In genomic region chr6:90049295-90049694, GRCh38 we compare ENCODE assay signal across 27 cellular contexts.
DNase-seq lines count a peak whose midpoint lies in the region; ATAC-seq and TF ChIP-seq lines count a peak whose summit lies in the region.
"Had no signal": no experiment of that assay in that cellular context is flagged by ENCODE, and none has a peak within 500 bp of the region (broad histone marks: within the 10 kb centered on the region; RNA-seq: fewer than 3 reads in every experiment).

No MANE protein-coding gene starts in this region.

- peaks cover 32% of the 10 kb centered on the region for H3K4me1 ChIP-seq in CD8-positive, alpha-beta T cell (ENCODE audit: insufficient read depth, low read length)
- H3K4me1 ChIP-seq: A549, BE2C, colonic mucosa had no signal

- intact Hi-C loops in CD8-positive, alpha-beta T cell (cut with DNase I, micrococcal nuclease) = no loop called here
- intact Hi-C loops in activated T-helper 2 cell treated with anti-CD3 and anti-CD28 coated beads, Interferon-gamma antibody, Interleukin-2, Interleukin-4, amounts not matched to agents 10 μg/mL and 5 μg/mL and 100 μg/mL, durations not matched to agents 14 hours and 24 hours and 36 hours (cut with micrococcal nuclease) = loop anchor here (1.0 to 2.0 kb wide), 3 partner anchors 20 to 95 kb away; no protein-coding TSS in a partner anchor
- intact Hi-C loops in Calu3 (cut with micrococcal nuclease; ENCODE audit: unreplicated experiment) = no loop called here

- POLR2A ChIA-PET in CD8-positive, alpha-beta T cell (lab: Charles Lee) = no interaction called here

- ATAC-seq in activated CD8-positive, alpha-beta memory T cell treated with anti-CD3 and anti-CD28 coated beads, Interleukin-2, amount 10 ng/mL, durations not matched to agents 7 days and 5 days = peak; percentile 38
- no peak for ATAC-seq in CD8-positive, alpha-beta T cell
- ATAC-seq in stimulated activated effector memory CD8-positive, alpha-beta T cell treated with anti-CD3 and anti-CD28 coated beads, Interleukin-12 subunit alpha, Interleukin-12 subunit beta, amount 100 ng/mL, for 72 hours = peak; percentile 76
- ATAC-seq: A549, left ventricle myocardium superior, PC-3, SK-N-SH treated with all-trans-retinoic acid at 6 μM for 48 hours had no signal

- no peak for DNase-seq in activated CD8-positive, alpha-beta memory T cell treated with anti-CD3 and anti-CD28 coated beads, Interleukin-2, amount 10 ng/mL, durations not matched to agents 7 days and 5 days
- no peak for DNase-seq in activated CD8-positive, alpha-beta memory T cell treated with anti-CD3 and anti-CD28 coated beads, Interleukin-2, amount 50 U/mL, for 4 hours
- no peak for DNase-seq in CD8-positive, alpha-beta T cell
- DNase-seq in activated T-helper 2 cell treated with anti-CD3 and anti-CD28 coated beads, Interferon-gamma antibody, Interleukin-2, Interleukin-4, amounts not matched to agents 10 μg/mL and 5 μg/mL and 100 μg/mL, durations not matched to agents 14 hours and 24 hours and 36 hours (ENCODE audit: low spot score) = no peak
- peak in 1 of 2 donors; percentile 69 for DNase-seq in stimulated activated effector memory CD8-positive, alpha-beta T cell treated with anti-CD3 and anti-CD28 coated beads, Interleukin-12 subunit alpha, Interleukin-12 subunit beta, amount 100 ng/mL, for 72 hours (ENCODE audit: low spot score in 2 of 2)
- DNase-seq in Calu3 = no peak
- no peak for DNase-seq in HUDEP-2 (lab: John Stamatoyannopoulos, UW; ENCODE audit: unreplicated experiment in 76 of 76)
- no peak for DNase-seq in AG08395 (ENCODE audit: low spot score)
- DNase-seq: BE2C; colonic mucosa; COR-L47; DMS79; effector CD8-positive, alpha-beta T cell; GDM1; IMR-90; left ventricle myocardium superior; NCI-H187; NCI-H2171; NCI-H524; PC-3; T-helper 9 cell; WERI-Rb-1 had no signal

- H3K27ac Mint-ChIP-seq in activated CD8-positive, alpha-beta memory T cell treated with anti-CD3 and anti-CD28 coated beads, Interleukin-2, amount 10 ng/mL, durations not matched to agents 7 days and 5 days = peak overlapping the region; percentile 71
- H3K27ac Mint-ChIP-seq in CD8-positive, alpha-beta T cell = peak overlapping the region; percentile 2
- H3K27ac Mint-ChIP-seq in activated T-helper 2 cell treated with anti-CD3 and anti-CD28 coated beads, Interferon-gamma antibody, Interleukin-2, Interleukin-4, amounts not matched to agents 10 μg/mL and 5 μg/mL and 100 μg/mL, durations not matched to agents 14 hours and 24 hours and 36 hours = peak overlapping the region; percentile 81
- H3K27ac Mint-ChIP-seq in stimulated activated effector memory CD8-positive, alpha-beta T cell treated with anti-CD3 and anti-CD28 coated beads, Interleukin-12 subunit alpha, Interleukin-12 subunit beta, amount 100 ng/mL, for 72 hours = peak overlapping the region; percentile 87
- no peak overlapping the region for H3K27ac Mint-ChIP-seq in Calu3 (ENCODE audit: unreplicated experiment)
- H3K27ac Mint-ChIP-seq: mesothelial cell of epicardium, nephron had no signal

- BruUV-seq in Calu3 (replicated peaks; lab: Mats Ljungman, UMichigan) = no TSS peak

- TF ChIP-seq CTCF in CD8-positive, alpha-beta T cell (IDR thresholded peaks at IDR 0.05) = no peak
- TF ChIP-seq CTCF in Calu3 (IDR thresholded peaks at IDR 0.05; ENCODE audit: unreplicated experiment) = no peak

- H3K27me3 Mint-ChIP-seq in activated CD8-positive, alpha-beta memory T cell treated with anti-CD3 and anti-CD28 coated beads, Interleukin-2, amount 10 ng/mL, durations not matched to agents 7 days and 5 days = no peaks in the 10 kb centered on the region
- H3K27me3 Mint-ChIP-seq in CD8-positive, alpha-beta T cell (ENCODE audit: low read depth) = no peaks in the 10 kb centered on the region
- H3K27me3 Mint-ChIP-seq in activated T-helper 2 cell treated with anti-CD3 and anti-CD28 coated beads, Interferon-gamma antibody, Interleukin-2, Interleukin-4, amounts not matched to agents 10 μg/mL and 5 μg/mL and 100 μg/mL, durations not matched to agents 14 hours and 24 hours and 36 hours (ENCODE audit: low read depth) = no peaks in the 10 kb centered on the region
- H3K27me3 Mint-ChIP-seq in Calu3 (ENCODE audit: unreplicated experiment) = no peaks in the 10 kb centered on the region

- no peak overlapping the region for H3K27ac ChIP-seq in CD8-positive, alpha-beta T cell (ENCODE audit: low read depth, low read length)
- H3K27ac ChIP-seq: A549, colonic mucosa, tibial nerve, WERI-Rb-1 had no signal

- CTCF ChIA-PET in activated CD8-positive, alpha-beta memory T cell treated with anti-CD3 and anti-CD28 coated beads, Interleukin-2, amount 10 ng/mL, durations not matched to agents 7 days and 5 days (lab: Charles Lee) = interaction anchor here (0.9 to 2.0 kb wide), 2 partner anchors 20 to 60 kb away, joined by 3 to 4 read pairs; no protein-coding TSS in a partner anchor
- CTCF ChIA-PET in CD8-positive, alpha-beta T cell (lab: Charles Lee) = no interaction called here
- CTCF ChIA-PET in Calu3 (lab: Charles Lee) = no interaction called here

- peaks cover 33% of the 10 kb centered on the region for H3K4me1 Mint-ChIP-seq in activated CD8-positive, alpha-beta memory T cell treated with anti-CD3 and anti-CD28 coated beads, Interleukin-2, amount 10 ng/mL, durations not matched to agents 7 days and 5 days
- peaks cover 55% of the 10 kb centered on the region for H3K4me1 Mint-ChIP-seq in CD8-positive, alpha-beta T cell (ENCODE audit: low read depth)
- H3K4me1 Mint-ChIP-seq in activated T-helper 2 cell treated with anti-CD3 and anti-CD28 coated beads, Interferon-gamma antibody, Interleukin-2, Interleukin-4, amounts not matched to agents 10 μg/mL and 5 μg/mL and 100 μg/mL, durations not matched to agents 14 hours and 24 hours and 36 hours (ENCODE audit: low read depth) = peaks cover 46% of the 10 kb centered on the region
- H3K4me1 Mint-ChIP-seq in stimulated activated effector memory CD8-positive, alpha-beta T cell treated with anti-CD3 and anti-CD28 coated beads, Interleukin-12 subunit alpha, Interleukin-12 subunit beta, amount 100 ng/mL, for 72 hours = peaks cover 36% of the 10 kb centered on the region
- H3K4me1 Mint-ChIP-seq in Calu3 (ENCODE audit: low read depth, unreplicated experiment) = no peaks in the 10 kb centered on the region

- peaks cover 15% of the 10 kb centered on the region for H3K36me3 Mint-ChIP-seq in activated CD8-positive, alpha-beta memory T cell treated with anti-CD3 and anti-CD28 coated beads, Interleukin-2, amount 10 ng/mL, durations not matched to agents 7 days and 5 days
- H3K36me3 Mint-ChIP-seq in CD8-positive, alpha-beta T cell = peaks cover 33% of the 10 kb centered on the region
- H3K36me3 Mint-ChIP-seq in activated T-helper 2 cell treated with anti-CD3 and anti-CD28 coated beads, Interferon-gamma antibody, Interleukin-2, Interleukin-4, amounts not matched to agents 10 μg/mL and 5 μg/mL and 100 μg/mL, durations not matched to agents 14 hours and 24 hours and 36 hours (ENCODE audit: low read depth) = peaks cover 68% of the 10 kb centered on the region
- peaks cover 19% of the 10 kb centered on the region for H3K36me3 Mint-ChIP-seq in stimulated activated effector memory CD8-positive, alpha-beta T cell treated with anti-CD3 and anti-CD28 coated beads, Interleukin-12 subunit alpha, Interleukin-12 subunit beta, amount 100 ng/mL, for 72 hours
- H3K36me3 Mint-ChIP-seq in Calu3 (ENCODE audit: insufficient read depth, unreplicated experiment) = no peaks in the 10 kb centered on the region

- H3K36me3 ChIP-seq in CD8-positive, alpha-beta T cell (ENCODE audit: insufficient read depth, low read length) = peaks cover 5% of the 10 kb centered on the region
- H3K36me3 ChIP-seq: BE2C, colonic mucosa, tibial nerve, WERI-Rb-1 had no signal

- H3K4me3 Mint-ChIP-seq in activated CD8-positive, alpha-beta memory T cell treated with anti-CD3 and anti-CD28 coated beads, Interleukin-2, amount 10 ng/mL, durations not matched to agents 7 days and 5 days = peak overlapping the region; percentile 29
- H3K4me3 Mint-ChIP-seq in CD8-positive, alpha-beta T cell = no peak overlapping the region
- peak overlapping the region; percentile 19 for H3K4me3 Mint-ChIP-seq in activated T-helper 2 cell treated with anti-CD3 and anti-CD28 coated beads, Interferon-gamma antibody, Interleukin-2, Interleukin-4, amounts not matched to agents 10 μg/mL and 5 μg/mL and 100 μg/mL, durations not matched to agents 14 hours and 24 hours and 36 hours (ENCODE audit: low read depth)
- peak overlapping the region; percentile 58 for H3K4me3 Mint-ChIP-seq in stimulated activated effector memory CD8-positive, alpha-beta T cell treated with anti-CD3 and anti-CD28 coated beads, Interleukin-12 subunit alpha, Interleukin-12 subunit beta, amount 100 ng/mL, for 72 hours
- H3K4me3 Mint-ChIP-seq in Calu3 (ENCODE audit: low read depth, unreplicated experiment) = no peak overlapping the region
- H3K4me3 Mint-ChIP-seq: mesothelial cell of epicardium, nephron had no signal

- peaks cover 7% of the 10 kb centered on the region for H3K9me3 Mint-ChIP-seq in activated CD8-positive, alpha-beta memory T cell treated with anti-CD3 and anti-CD28 coated beads, Interleukin-2, amount 10 ng/mL, durations not matched to agents 7 days and 5 days (ENCODE audit: low read depth)
- no peaks in the 10 kb centered on the region for H3K9me3 Mint-ChIP-seq in CD8-positive, alpha-beta T cell
- H3K9me3 Mint-ChIP-seq in activated T-helper 2 cell treated with anti-CD3 and anti-CD28 coated beads, Interferon-gamma antibody, Interleukin-2, Interleukin-4, amounts not matched to agents 10 μg/mL and 5 μg/mL and 100 μg/mL, durations not matched to agents 14 hours and 24 hours and 36 hours = peaks cover 23% of the 10 kb centered on the region
- no peaks in the 10 kb centered on the region for H3K9me3 Mint-ChIP-seq in stimulated activated effector memory CD8-positive, alpha-beta T cell treated with anti-CD3 and anti-CD28 coated beads, Interleukin-12 subunit alpha, Interleukin-12 subunit beta, amount 100 ng/mL, for 72 hours
- H3K9me3 Mint-ChIP-seq in Calu3 (ENCODE audit: low read depth, unreplicated experiment) = no peaks in the 10 kb centered on the region

- H3K9me3 ChIP-seq in CD8-positive, alpha-beta T cell (ENCODE audit: low read length) = no peaks in the 10 kb centered on the region
- H3K9me3 ChIP-seq: A549, BE2C, colonic mucosa had no signal

- no peak overlapping the region for H3K4me3 ChIP-seq in CD8-positive, alpha-beta T cell (ENCODE audit: low read depth, low read length)
- H3K4me3 ChIP-seq: A549, colonic mucosa, tibial nerve had no signal

- no peaks in the 10 kb centered on the region for H3K27me3 ChIP-seq in CD8-positive, alpha-beta T cell (ENCODE audit: insufficient read depth, low read length)
- H3K27me3 ChIP-seq: BE2C, colonic mucosa, tibial nerve had no signal

Comparison
In these comparisons a context has a peak if more than half of its experiments do, and no peak if none do; other contexts are left out.
1. H3K4me3 Mint-ChIP-seq: peak in activated CD8-positive, alpha-beta memory T cell treated with anti-CD3 and anti-CD28 coated beads, Interleukin-2, amount 10 ng/mL, durations not matched to agents 7 days and 5 days (single experiment), activated T-helper 2 cell treated with anti-CD3 and anti-CD28 coated beads, Interferon-gamma antibody, Interleukin-2, Interleukin-4, amounts not matched to agents 10 μg/mL and 5 μg/mL and 100 μg/mL, durations not matched to agents 14 hours and 24 hours and 36 hours (single experiment) and stimulated activated effector memory CD8-positive, alpha-beta T cell treated with anti-CD3 and anti-CD28 coated beads, Interleukin-12 subunit alpha, Interleukin-12 subunit beta, amount 100 ng/mL, for 72 hours (single experiment); none in CD8-positive, alpha-beta T cell (single experiment) and Calu3 (single experiment).